In genomic region chr22:45290410-45290936, GRCh38 we compare ENCODE assay signal across 1 cellular context.
TF ChIP-seq lines count a peak whose summit lies in the region.

No MANE protein-coding gene starts in this region.

TF ChIP-seq in GM23338, 12 proteins besides CTCF, POLR2A, EP300 and RAD21 (continued from another document):
- no peak for TF ChIP-seq ZNF462 (CRISPR knock-in tag; IDR thresholded peaks at IDR 0.05)
- TF ChIP-seq CREB1 (CRISPR knock-in tag; IDR thresholded peaks at IDR 0.05; ENCODE audit: low read depth) = no peak
- no peak for TF ChIP-seq REST (IDR thresholded peaks at IDR 0.05; ENCODE audit: unreplicated experiment)
- no peak for TF ChIP-seq ZNF331 (CRISPR knock-in tag; IDR thresholded peaks at IDR 0.05; ENCODE audit: low read depth)
- TF ChIP-seq ETS1 (IDR thresholded peaks at IDR 0.05) = no peak
